ENCODE assay signal across 9 cellular contexts in the genomic region with DNA sequence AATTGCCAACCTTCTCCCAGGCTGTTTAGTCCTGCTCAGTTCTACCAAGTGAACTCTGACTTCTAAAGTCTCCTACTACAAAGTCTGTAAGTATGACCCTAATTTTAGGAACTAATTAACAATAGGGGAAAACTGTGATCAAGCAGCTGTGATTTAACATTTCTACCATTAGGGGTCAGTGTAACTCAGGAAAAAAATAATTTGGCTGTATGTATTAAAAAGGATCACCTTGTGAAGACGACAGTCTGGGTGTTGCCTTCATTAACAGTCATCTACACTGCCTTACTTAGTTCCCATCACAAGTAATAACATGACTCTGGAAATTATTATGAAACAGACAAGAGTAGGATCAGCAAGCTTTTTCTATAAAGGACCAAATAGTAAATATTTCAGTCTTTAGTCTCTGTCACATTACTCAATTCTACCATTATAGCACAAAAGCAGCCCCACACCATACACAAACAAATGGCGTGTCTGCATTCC. TPM values are rescaled to one million over a fixed set of nuclear protein-coding genes. Genes with fewer than 3 reads are reported as not detected.
A peak's percentile ranks its signal among the peaks of the same experiment; 100 is the strongest.
DNase-seq lines count a peak whose midpoint lies in the region; ATAC-seq and TF ChIP-seq lines count a peak whose summit lies in the region.
"Had no signal": no experiment of that assay in that cellular context is flagged by ENCODE, and none has a peak within 500 bp of the region (broad histone marks: within the 10 kb centered on the region; RNA-seq: fewer than 3 reads in every experiment).

No MANE protein-coding gene starts in this region.

- no peak overlapping the region for H3K27ac ChIP-seq in Peyer's patch
- no peak overlapping the region for H3K27ac ChIP-seq in fibroblast of lung (ENCODE audit: insufficient read depth, low read length)

- DNase-seq in Daoy (ENCODE audit: low read depth): peak; percentile 22
- peak; percentile 57 for DNase-seq in LoVo (ENCODE audit: low spot score)
- DNase-seq in Peyer's patch: no peak
- peak; percentile 11 to 42 for DNase-seq in fibroblast of lung (ENCODE audit: low read depth in 2 of 2)
- peak; percentile 54 for DNase-seq in renal cortical epithelial cell (ENCODE audit: low read depth)
- DNase-seq in activated naive CD4-positive, alpha-beta T cell (lab: John Stamatoyannopoulos, UW): no peak

- H3K9me3 ChIP-seq in Peyer's patch (no peaks in the 10 kb centered on the region), fibroblast of lung (ENCODE audit: control insufficient read depth, insufficient read depth, low read depth, low read length) (no peaks in the 10 kb centered on the region)

- no peak for TF ChIP-seq POLR2A in Peyer's patch (IDR thresholded peaks at IDR 0.05)

- H3K4me2 ChIP-seq in fibroblast of lung (ENCODE audit: extremely low read depth, insufficient read depth, low read length): no peak overlapping the region

- H3K27me3 ChIP-seq in Peyer's patch (no peaks in the 10 kb centered on the region), fibroblast of lung (ENCODE audit: control insufficient read depth, insufficient read depth, low read length) (no peaks in the 10 kb centered on the region)

- no peaks in the 10 kb centered on the region for H3K36me3 ChIP-seq in Peyer's patch
- H3K36me3 ChIP-seq in fibroblast of lung (ENCODE audit: control insufficient read depth, insufficient read depth, low read length): no peaks in the 10 kb centered on the region

- H3K79me2 ChIP-seq in fibroblast of lung (ENCODE audit: control insufficient read depth, insufficient read depth, low read length): peaks cover 6% of the 10 kb centered on the region

- H3K4me3 ChIP-seq in Peyer's patch: no peak overlapping the region
- H3K4me3 ChIP-seq in fibroblast of lung (replicated peaks in 1 of 4; ENCODE audit: control extremely low read depth in 1 of 4, insufficient read depth in 1 of 4, low read depth in 3 of 4, low read length in 4 of 4): no peak overlapping the region

- H4K20me1 ChIP-seq in fibroblast of lung (ENCODE audit: control insufficient read depth, extremely low read depth, insufficient read depth, low read length): no peaks in the 10 kb centered on the region

- no peak overlapping the region for H2AFZ ChIP-seq in fibroblast of lung (ENCODE audit: low read length)

- H3K4me1 ChIP-seq in Peyer's patch (peaks cover 0 to under 1% (median 0%) of the 10 kb centered on the region in 4 donors), fibroblast of lung (ENCODE audit: control insufficient read depth, extremely low read depth, insufficient read depth, low read length) (peaks cover 3% of the 10 kb centered on the region)

- peak; percentile 51 to 88 (median 78) for TF ChIP-seq CTCF in Peyer's patch (IDR thresholded peaks at IDR 0.05)
- peak; percentile 42 to 57 for TF ChIP-seq CTCF in fibroblast of lung (conservative IDR thresholded peaks at IDR 0.05 in 1 of 2, IDR thresholded peaks at IDR 0.05 in 1 of 2; ENCODE audit: low read depth in 1 of 2, low read length in 2 of 2)

- no peak overlapping the region for H3K9ac ChIP-seq in fibroblast of lung (ENCODE audit: insufficient read depth, low read length)

- ATAC-seq in HG03159 (IDR thresholded peaks at IDR 0.05; ENCODE audit: unreplicated experiment) (no peak), GM19324 (IDR thresholded peaks at IDR 0.05; ENCODE audit: low FRiP score, unreplicated experiment) (no peak)
- ATAC-seq: T-cell had no signal

RNA-seq across cellular contexts. Expression of gene NPHP3, which starts 4.2 kb away (rescaled TPM):
- 18.4 and 40.2 TPM in 2 replicates for total RNA-seq in Daoy (2014; rRNA removed; shearing (Covaris generic))
- total RNA-seq in Peyer's patch (10 to 100 TPM; 20.5 to 67.6 (median 45.4) TPM), fibroblast of lung (24.4 and 25.9 TPM in 2 replicates), renal cortical epithelial cell (17.7 and 28.0 TPM in 2 replicates)
- 30.1 and 38.5 TPM in 2 replicates for polyA plus RNA-seq in fibroblast of lung
- polyA plus RNA-seq in fibroblast of lung (2012): 11.6 and 15.5 TPM in 2 replicates
- 2.0 and 4.8 TPM in 2 replicates for polyA minus RNA-seq in fibroblast of lung (ENCODE audit: low replicate concordance)

Comparison
In these comparisons a context has a peak if more than half of its experiments do, and no peak if none do; other contexts are left out.
1. DNase-seq: peak in Daoy (single experiment), LoVo (single experiment), fibroblast of lung (2 of 2) and renal cortical epithelial cell (single experiment); none in Peyer's patch (0 of 3) and activated naive CD4-positive, alpha-beta T cell (0 of 4).